Comparison of ENCODE assay signal across 8 cellular contexts in genomic region chr19:49533551-49534488, GRCh38. TPM values are rescaled to one million over a fixed set of nuclear protein-coding genes. Genes with fewer than 3 reads are reported as not detected.
A peak's percentile ranks its signal among the peaks of the same experiment; 100 is the strongest.
DNase-seq lines count a peak whose midpoint lies in the region; ATAC-seq and TF ChIP-seq lines count a peak whose summit lies in the region.

No MANE protein-coding gene starts in this region.

- no peaks in the 10 kb centered on the region for H3K9me3 ChIP-seq in mucosa of stomach (ENCODE audit: control insufficient read depth, low read length)

- peak overlapping the region; percentile 57 for H3K27ac Mint-ChIP-seq in endothelial cell (ENCODE audit: unreplicated experiment)

- H3K36me3 Mint-ChIP-seq in endothelial cell (ENCODE audit: low read depth, unreplicated experiment): peaks cover 22% of the 10 kb centered on the region

- H3K4me3 ChIP-seq in mucosa of stomach (ENCODE audit: low read length): peak overlapping the region; percentile 19

- peaks cover 6% of the 10 kb centered on the region for H3K4me1 ChIP-seq in mucosa of stomach (ENCODE audit: control insufficient read depth, insufficient read depth, low read length)

- no peaks in the 10 kb centered on the region for H3K27me3 ChIP-seq in mucosa of stomach (ENCODE audit: control insufficient read depth, insufficient read depth, low read length)

- H3K9ac ChIP-seq in mucosa of stomach (ENCODE audit: low read length): no peak overlapping the region

- DNase-seq in NCI-H69 (lab: John Stamatoyannopoulos, UW): peak; percentile 80
- peak in 2 of 3 experiments; percentile 56 to 91 for DNase-seq in activated CD8-positive, alpha-beta memory T cell treated with anti-CD3 and anti-CD28 coated beads for 48 hours (ENCODE audit: low read depth in 2 of 3, low spot score in 2 of 3)
- DNase-seq in endothelial cell (ENCODE audit: low spot score): peak; percentile 80
- DNase-seq in stimulated activated CD8-positive, alpha-beta memory T cell treated with anti-CD3 and anti-CD28 coated beads, Interleukin-7, amount 100 ng/mL, for 4 hours (ENCODE audit: low read depth in 2 of 2): peak; percentile 68 to 75
- DNase-seq in cerebellar nuclear complex (lab: John Stamatoyannopoulos, UW): no peak

- TF ChIP-seq CTCF in GM12874 (IDR thresholded peaks at IDR 0.05; ENCODE audit: insufficient read depth, low read depth, low read length): peak; percentile 62
- peak; percentile 50 for TF ChIP-seq CTCF in endothelial cell (IDR thresholded peaks at IDR 0.05; ENCODE audit: unreplicated experiment)

- peaks cover 15% of the 10 kb centered on the region for H3K4me1 Mint-ChIP-seq in endothelial cell (ENCODE audit: unreplicated experiment)

- peak; percentile 69 for ATAC-seq in HG02763 (IDR thresholded peaks at IDR 0.05; ENCODE audit: unreplicated experiment)

- H3K4me3 Mint-ChIP-seq in endothelial cell (ENCODE audit: unreplicated experiment): peak overlapping the region; percentile 88

- no peaks in the 10 kb centered on the region for H3K36me3 ChIP-seq in mucosa of stomach (ENCODE audit: control insufficient read depth, insufficient read depth, low read length)

- H3K9me3 Mint-ChIP-seq in endothelial cell (ENCODE audit: unreplicated experiment): no peaks in the 10 kb centered on the region

- peaks cover 16% of the 10 kb centered on the region for H3K27me3 Mint-ChIP-seq in endothelial cell (ENCODE audit: unreplicated experiment)

RNA-seq across cellular contexts. Expression of gene RCN3, which starts 6.0 kb away (rescaled TPM):
- total RNA-seq in endothelial cell (ENCODE audit: unreplicated experiment): 19.4 TPM

RNA-seq across cellular contexts. Expression of gene FCGRT, which starts 21.4 kb away (rescaled TPM):
- total RNA-seq in endothelial cell (ENCODE audit: unreplicated experiment): 127 TPM

RNA-seq across cellular contexts. Expression of gene RPS11, which starts 37.6 kb away (rescaled TPM):
- total RNA-seq in endothelial cell (ENCODE audit: unreplicated experiment): 2,099 TPM

RNA-seq across cellular contexts. Expression of gene RPL13A, which starts 46.4 kb away (rescaled TPM):
- 2,762 TPM for total RNA-seq in endothelial cell (ENCODE audit: unreplicated experiment)

RNA-seq across cellular contexts. Expression of gene NOSIP, which starts 46.5 kb away (rescaled TPM):
- 76.3 TPM for total RNA-seq in endothelial cell (ENCODE audit: unreplicated experiment)

Comparison
In these comparisons a context has a peak if more than half of its experiments do, and no peak if none do; other contexts are left out.
1. DNase-seq: peak in NCI-H69 (single experiment), activated CD8-positive, alpha-beta memory T cell treated with anti-CD3 and anti-CD28 coated beads for 48 hours (2 of 3), endothelial cell (single experiment) and stimulated activated CD8-positive, alpha-beta memory T cell treated with anti-CD3 and anti-CD28 coated beads, Interleukin-7, amount 100 ng/mL, for 4 hours (2 of 2); none in cerebellar nuclear complex (0 of 2).